Comparison of ENCODE assay signal across 2 cellular contexts in the genomic region with DNA sequence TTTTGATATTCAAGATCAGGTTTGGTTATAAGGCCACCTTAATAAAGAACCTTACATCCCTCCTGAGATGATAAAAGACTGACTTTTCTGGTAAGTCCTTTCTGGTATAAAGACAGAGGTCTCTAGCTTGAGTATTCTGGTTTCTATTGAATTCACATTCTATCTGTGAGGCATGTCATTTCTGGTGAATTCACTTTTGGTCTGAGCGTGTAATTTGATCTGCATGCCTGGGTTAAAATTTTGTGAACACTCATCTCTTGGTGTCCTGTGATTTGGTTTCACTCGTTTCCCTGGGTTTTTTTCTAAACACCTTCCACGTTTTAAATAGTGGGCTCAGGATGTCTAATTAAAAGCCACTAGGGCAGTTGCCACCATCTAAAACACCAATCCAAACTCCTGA.
TF ChIP-seq lines count a peak whose summit lies in the region.

No MANE protein-coding gene starts in this region.

TF ChIP-seq in HepG2, 621 proteins besides CTCF, POLR2A, EP300 and RAD21:
- TF ChIP-seq CREM (IDR thresholded peaks at IDR 0.05) (no peak), CREM (CRISPR knock-in tag; IDR thresholded peaks at IDR 0.05) (no peak), SIX1 (CRISPR knock-in tag; IDR thresholded peaks at IDR 0.05; ENCODE audit: borderline replicate concordance) (0 out of 2 replicates have a peak, but pooled peaks have one; percentile 24)

TF ChIP-seq in IMR-90, 13 proteins besides CTCF, POLR2A, EP300 and RAD21:
- no peak for TF ChIP-seq MXI1 (IDR thresholded peaks at IDR 0.05; ENCODE audit: borderline replicate concordance, low read depth, low read length)
- TF ChIP-seq MAFK (IDR thresholded peaks at IDR 0.05; ENCODE audit: low read depth, low read length), result no peak
- TF ChIP-seq RCOR1 (IDR thresholded peaks at IDR 0.05; ENCODE audit: insufficient replicate concordance, low read length), result no peak
- no peak for TF ChIP-seq FOS (IDR thresholded peaks at IDR 0.05; ENCODE audit: low read depth, low read length)
- TF ChIP-seq BHLHE40 (IDR thresholded peaks at IDR 0.05; ENCODE audit: low read depth, low read length), result no peak
- no peak for TF ChIP-seq CEBPB (IDR thresholded peaks at IDR 0.05; ENCODE audit: low read depth, low read length)
- TF ChIP-seq SMC3 (IDR thresholded peaks at IDR 0.05; ENCODE audit: low read depth, low read length), result no peak
